8 cellular contexts compared by ENCODE assay signal in genomic region chr6:139376054-139376355, GRCh38. TPM values are rescaled to one million over a fixed set of nuclear protein-coding genes. Genes with fewer than 3 reads are reported as not detected.
A peak's percentile ranks its signal among the peaks of the same experiment; 100 is the strongest.
DNase-seq lines count a peak whose midpoint lies in the region; ATAC-seq and TF ChIP-seq lines count a peak whose summit lies in the region.

No MANE protein-coding gene starts in this region.

- H3K27ac Mint-ChIP-seq in brain: peak overlapping the region; percentile 98 to 100 (median 100)

- under 1% methylated on average over 6 of the region's 11 CpGs for WGBS in right lobe of liver (ENCODE audit: insufficient coverage, low coverage, low lambda C conversion rate, missing lambda C conversion rate)
- 2 to 4% methylated on average over 11 of the region's 11 CpGs for WGBS in thyroid gland, 2 donors

- H3K27me3 Mint-ChIP-seq in brain: peaks cover 22% of the 10 kb centered on the region

- peaks cover 0 to 6% (median 1%) of the 10 kb centered on the region in 5 experiments for H3K9me3 Mint-ChIP-seq in brain

- ATAC-seq in right lobe of liver: peak in 1 of 4 donors; percentile 0

- peak overlapping the region; percentile 97 to 100 (median 99) for H3K4me3 Mint-ChIP-seq in brain

- peaks cover 33% of the 10 kb centered on the region for H3K36me3 Mint-ChIP-seq in brain

- TF ChIP-seq POLR2A in right lobe of liver (IDR thresholded peaks at IDR 0.05) (no peak), thyroid gland (IDR thresholded peaks at IDR 0.05) (no peak)

- peaks cover 27% of the 10 kb centered on the region for H3K4me1 Mint-ChIP-seq in brain

- peak overlapping the region; percentile 96 for H3K27ac ChIP-seq in C4-2B
- H3K27ac ChIP-seq in right lobe of liver: peak overlapping the region; percentile 88 to 97 (median 94)
- H3K27ac ChIP-seq in thyroid gland: peak overlapping the region; percentile 99 to 100 (median 100)

- H3K4me1 ChIP-seq in right lobe of liver: peaks cover 0 to 31% (median 5%) of the 10 kb centered on the region in 4 donors
- H3K4me1 ChIP-seq in thyroid gland: peaks cover 0 to 9% of the 10 kb centered on the region in 2 donors

- TF ChIP-seq CTCF in C4-2B (conservative IDR thresholded peaks at IDR 0.05) (no peak), LNCaP clone FGC (IDR thresholded peaks at IDR 0.05; ENCODE audit: control insufficient read depth, extremely low read depth, insufficient read depth) (no peak), brain (conservative IDR thresholded peaks at IDR 0.05) (no peak), right lobe of liver (IDR thresholded peaks at IDR 0.05) (no peak), thyroid gland (IDR thresholded peaks at IDR 0.05) (no peak)

- H3K27me3 ChIP-seq in right lobe of liver (no peaks in the 10 kb centered on the region), thyroid gland (no peaks in the 10 kb centered on the region)

- H3K9me3 ChIP-seq in right lobe of liver (no peaks in the 10 kb centered on the region), thyroid gland (no peaks in the 10 kb centered on the region)

- intact Hi-C loops in right lobe of liver (cut with DNase I): loop anchor here (10.0 kb wide), 2 partner anchors 309 to 459 kb away; no protein-coding TSS in a partner anchor
- intact Hi-C loops in thyroid gland (cut with DNase I): loop anchor here (10.0 kb wide), 3 partner anchors 159 to 599 kb away; no protein-coding TSS in a partner anchor

- H3K36me3 ChIP-seq in right lobe of liver: peaks cover 0 to 22% (median 0%) of the 10 kb centered on the region in 4 donors
- peaks cover 14 to 28% of the 10 kb centered on the region in 2 donors for H3K36me3 ChIP-seq in thyroid gland

- peak overlapping the region; percentile 94 for H3K4me3 ChIP-seq in LNCaP clone FGC (ENCODE audit: low read depth, low read length)
- H3K4me3 ChIP-seq in right lobe of liver: peak overlapping the region; percentile 71 to 73 (median 71)
- peak overlapping the region in 2 of 3 donors; percentile 93 to 95 for H3K4me3 ChIP-seq in thyroid gland (replicated peaks in 1 of 3)

- DNase-seq in LNCaP clone FGC (ENCODE audit: low read depth) (no peak), right lobe of liver (peak in 1 of 3 donors; percentile 43), thyroid gland (peak; percentile 49 to 54), cerebellar nuclear complex (lab: John Stamatoyannopoulos, UW) (no peak), ureter (ENCODE audit: low spot score) (no peak), NCI-H1436 treated with DMSO at 0.1 percent for 48 hours (lab: John Stamatoyannopoulos, UW) (no peak)

RNA-seq across cellular contexts. Expression of gene CITED2, which starts 1.6 kb away (rescaled TPM):
- 55.7 TPM for polyA plus RNA-seq in brain (ENCODE audit: insufficient read depth, low read depth, low replicate concordance)
- total RNA-seq in right lobe of liver (100 to 1,000 TPM in 4 of 6 experiments, 10 to 100 TPM in 2; 76.6 to 373 (median 126) TPM), thyroid gland (100 to 1,000 TPM; 178 to 354 (median 261) TPM), ureter (67.0 TPM)

Comparison
In these comparisons a context has a peak if more than half of its experiments do, and no peak if none do; other contexts are left out.
1. DNase-seq: peak in thyroid gland (2 of 2); none in LNCaP clone FGC (single experiment), cerebellar nuclear complex (0 of 2), ureter (single experiment) and NCI-H1436 treated with DMSO at 0.1 percent for 48 hours (single experiment).
2. Peak in every context shown above with its lines, with median percentiles within 50 percentile points of each other: H3K27ac ChIP-seq and H3K4me3 ChIP-seq.